8 cellular contexts compared by ENCODE assay signal in genomic region chr19:47305309-47305751, GRCh38. TPM values are rescaled to one million over a fixed set of nuclear protein-coding genes. Genes with fewer than 3 reads are reported as not detected.
DNase-seq lines count a peak whose midpoint lies in the region; ATAC-seq and TF ChIP-seq lines count a peak whose summit lies in the region.

No MANE protein-coding gene starts in this region.

- peak; percentile 83 for DNase-seq in BJ (ENCODE audit: low read depth)
- peak; percentile 85 for DNase-seq in HCEC 1CT
- DNase-seq in NOMO-1 treated with dmso at 0.1 percent for 144 hours (lab: John Stamatoyannopoulos, UW; ENCODE audit: unreplicated experiment) = peak; percentile 19
- DNase-seq in activated T-cell treated with anti-CD3 and anti-CD28 coated beads for 48 hours (ENCODE audit: low read depth) = peak; percentile 39
- peak; percentile 96 for DNase-seq in fibroblast of peridontal ligament (ENCODE audit: extremely low read depth)
- DNase-seq in osteoblast (ENCODE audit: insufficient read length, low spot score, missing footprints) = peak; percentile 88
- DNase-seq in tibial artery = peak; percentile 71 to 90

- H4K20me1 ChIP-seq in osteoblast (ENCODE audit: insufficient read depth, low read length) = no peaks in the 10 kb centered on the region

- POLR2A ChIA-PET in BJ (lab: Charles Lee) = no interaction called here

- peak overlapping the region; percentile 77 for H3K4me2 ChIP-seq in osteoblast (ENCODE audit: insufficient read depth, low read length)

- H3K9me3 ChIP-seq in osteoblast (ENCODE audit: low read depth, low read length) (no peaks in the 10 kb centered on the region), tibial artery (no peaks in the 10 kb centered on the region)

- no peaks in the 10 kb centered on the region for H3K79me2 ChIP-seq in osteoblast (ENCODE audit: insufficient read depth, low read length)

- ATAC-seq in HG03159 (IDR thresholded peaks at IDR 0.05; ENCODE audit: unreplicated experiment) = no peak

- TF ChIP-seq CTCF in BJ (IDR thresholded peaks at IDR 0.05; ENCODE audit: insufficient read depth, low read depth, low read length) (peak; percentile 99), osteoblast (IDR thresholded peaks at IDR 0.05; ENCODE audit: extremely low read depth, low read depth, low read length) (peak; percentile 99), tibial artery (IDR thresholded peaks at IDR 0.05) (peak; percentile 81 to 92)

- H3K4me3 ChIP-seq in BJ (ENCODE audit: low read depth, low read length) (no peak overlapping the region), osteoblast (ENCODE audit: insufficient read depth, low read length) (peak overlapping the region; percentile 41), tibial artery (no peak overlapping the region)

- CTCF ChIA-PET in BJ (lab: Yijun Ruan, JAX) = interaction anchor here (0.8 to 1.9 kb wide), 11 partner anchors 9 to 86 kb away, joined by 3 to 7 read pairs (median 5); partner anchors contain the start of gene DHX34

- H3K4me1 ChIP-seq in osteoblast (ENCODE audit: insufficient read depth, low read length) = peaks cover 13% of the 10 kb centered on the region
- peaks cover 0 to 38% (median 12%) of the 10 kb centered on the region in 4 donors for H3K4me1 ChIP-seq in tibial artery

- no peak overlapping the region for H3K27ac ChIP-seq in osteoblast (ENCODE audit: low read depth, low read length)
- H3K27ac ChIP-seq in tibial artery = peak overlapping the region in 1 of 2 donors; percentile 16

- peak overlapping the region; percentile 38 for H2AFZ ChIP-seq in osteoblast (ENCODE audit: low read length)

- intact Hi-C loops in tibial artery (cut with DNase I; ENCODE audit: low total_unique reads) = loop anchor here (10.0 kb wide), 1 partner anchor 199 kb away; no protein-coding TSS in a partner anchor

- no peaks in the 10 kb centered on the region for H3K36me3 ChIP-seq in BJ (ENCODE audit: control insufficient read depth, insufficient read depth, low read length)
- no peaks in the 10 kb centered on the region for H3K36me3 ChIP-seq in osteoblast (ENCODE audit: insufficient read depth, low read length)
- no peaks in the 10 kb centered on the region for H3K36me3 ChIP-seq in tibial artery

- no peaks in the 10 kb centered on the region for H3K27me3 ChIP-seq in BJ (ENCODE audit: control insufficient read depth, insufficient read depth, low read length)
- no peaks in the 10 kb centered on the region for H3K27me3 ChIP-seq in osteoblast (ENCODE audit: insufficient read depth, low read length)
- H3K27me3 ChIP-seq in tibial artery = no peaks in the 10 kb centered on the region

RNA-seq across cellular contexts. Expression of gene C5AR1, which starts 4.3 kb away (rescaled TPM):
- 0.42 TPM in 2 replicates for polyA plus RNA-seq in BJ (2011; rRNA removed)
- 0.81 TPM in 1 of 2 replicates, not detected in the other for polyA minus RNA-seq in BJ (2011; rRNA and poly(A)+ RNA removed)
- total RNA-seq in osteoblast = 0.29 and 0.72 TPM in 2 replicates

RNA-seq across cellular contexts. Expression of gene C5AR2, which starts 26.6 kb away (rescaled TPM):
- polyA plus RNA-seq in BJ (2011; rRNA removed) = 0.01 TPM in 1 of 2 replicates, not detected in the other
- polyA minus RNA-seq in BJ (2011; rRNA and poly(A)+ RNA removed) = not detected in 2 replicates
- total RNA-seq in osteoblast = 2.5 and 3.5 TPM in 2 replicates

RNA-seq across cellular contexts. Expression of gene INAFM1, which starts 30.6 kb away (rescaled TPM):
- polyA plus RNA-seq in BJ (2011; rRNA removed) = 2.2 and 2.9 TPM in 2 replicates
- polyA minus RNA-seq in BJ (2011; rRNA and poly(A)+ RNA removed) = 1.00 and 1.8 TPM in 2 replicates
- total RNA-seq in osteoblast = 2.5 and 4.4 TPM in 2 replicates

RNA-seq across cellular contexts. Expression of gene DHX34, which starts 43.8 kb away (rescaled TPM):
- 4.1 and 6.4 TPM in 2 replicates for polyA plus RNA-seq in BJ (2011; rRNA removed)
- 7.2 and 8.2 TPM in 2 replicates for polyA minus RNA-seq in BJ (2011; rRNA and poly(A)+ RNA removed)
- 10.9 and 12.7 TPM in 2 replicates for total RNA-seq in osteoblast

RNA-seq across cellular contexts. Expression of gene CCDC9, which starts 49.0 kb away (rescaled TPM):
- 4.1 and 5.5 TPM in 2 replicates for polyA plus RNA-seq in BJ (2011; rRNA removed)
- 3.6 and 4.8 TPM in 2 replicates for polyA minus RNA-seq in BJ (2011; rRNA and poly(A)+ RNA removed)
- total RNA-seq in osteoblast = 7.6 and 8.0 TPM in 2 replicates

Comparison
In these comparisons a context has a peak if more than half of its experiments do, and no peak if none do; other contexts are left out.
1. DNase-seq: peak in every context shown above with its lines; median percentile 96 in fibroblast of peridontal ligament; 88 in osteoblast; 85 in HCEC 1CT; 83 in BJ; 80 in tibial artery; 39 in activated T-cell treated with anti-CD3 and anti-CD28 coated beads for 48 hours; 19 in NOMO-1 treated with dmso at 0.1 percent for 144 hours.